In genomic region chr22:50473855-50474671, GRCh38 we compare ENCODE assay signal across 1 cellular context.
TF ChIP-seq lines count a peak whose summit lies in the region.

No MANE protein-coding gene starts in this region.

TF ChIP-seq in HepG2, 621 proteins besides CTCF, POLR2A, EP300 and RAD21 (continued from another document and continues in another):
- peak; percentile 48; the same call in 1 of the 2 replicates for TF ChIP-seq ZMYM3 (CRISPR knock-in tag; IDR thresholded peaks at IDR 0.05)
- no peak for TF ChIP-seq PBX2 (CRISPR knock-in tag; IDR thresholded peaks at IDR 0.05)
- TF ChIP-seq E2F1 (CRISPR knock-in tag; IDR thresholded peaks at IDR 0.05), result no peak
- no peak for TF ChIP-seq NAIF1 (CRISPR knock-in tag; IDR thresholded peaks at IDR 0.05; ENCODE audit: borderline replicate concordance)
- 0 out of 2 replicates have a peak, but pooled peaks have one; percentile 37 for TF ChIP-seq HIVEP1 (CRISPR knock-in tag; IDR thresholded peaks at IDR 0.05)
- no peak for TF ChIP-seq TEAD3 (CRISPR knock-in tag; optimal IDR thresholded peaks at IDR 0.05; ENCODE audit: borderline replicate concordance)
- TF ChIP-seq ZBTB26 (CRISPR knock-in tag; IDR thresholded peaks at IDR 0.05; ENCODE audit: borderline replicate concordance), result no peak
- 0 out of 2 replicates have a peak, but pooled peaks have one; percentile 58 for TF ChIP-seq ETS1 (CRISPR knock-in tag; IDR thresholded peaks at IDR 0.05)
- TF ChIP-seq MTERF4 (CRISPR knock-in tag; IDR thresholded peaks at IDR 0.05), result no peak
- no peak for TF ChIP-seq ZNF878 (CRISPR knock-in tag; IDR thresholded peaks at IDR 0.05)
- peak; percentile 51; the same call in 1 of the 2 replicates for TF ChIP-seq MXD1 (CRISPR knock-in tag; IDR thresholded peaks at IDR 0.05)
- no peak for TF ChIP-seq TP53 (CRISPR knock-in tag; conservative IDR thresholded peaks at IDR 0.05)
- TF ChIP-seq AHDC1 (CRISPR knock-in tag; IDR thresholded peaks at IDR 0.05; ENCODE audit: borderline replicate concordance), result no peak
- TF ChIP-seq ARID5B (CRISPR knock-in tag; IDR thresholded peaks at IDR 0.05), result no peak
- no peak for TF ChIP-seq BCL3 (CRISPR knock-in tag; IDR thresholded peaks at IDR 0.05)
- TF ChIP-seq ZNF883 (CRISPR knock-in tag; IDR thresholded peaks at IDR 0.05; ENCODE audit: not compliant biosample characterization), result no peak
- no peak for TF ChIP-seq CREBL2 (CRISPR knock-in tag; IDR thresholded peaks at IDR 0.05; ENCODE audit: borderline replicate concordance)
- no peak; the same call in 1 of the 2 replicates for TF ChIP-seq ZNF274 (CRISPR knock-in tag; IDR thresholded peaks at IDR 0.05)
- no peak; the same call in 1 of the 2 replicates for TF ChIP-seq ZBTB20 (CRISPR knock-in tag; IDR thresholded peaks at IDR 0.05; ENCODE audit: borderline replicate concordance, low read depth)
- TF ChIP-seq ZSCAN12 (CRISPR knock-in tag; IDR thresholded peaks at IDR 0.05), result no peak
- no peak for TF ChIP-seq MTA1 (CRISPR knock-in tag; IDR thresholded peaks at IDR 0.05; ENCODE audit: borderline replicate concordance)
- TF ChIP-seq ZNF350 (CRISPR knock-in tag; IDR thresholded peaks at IDR 0.05; ENCODE audit: borderline replicate concordance, low read depth), result no peak
- TF ChIP-seq TCF7L2 (IDR thresholded peaks at IDR 0.05; ENCODE audit: low read depth, low read length), result no peak
- no peak for TF ChIP-seq NR0B2 (CRISPR knock-in tag; IDR thresholded peaks at IDR 0.05)
- TF ChIP-seq PLRG1 (conservative IDR thresholded peaks at IDR 0.05), result no peak
- TF ChIP-seq MLLT10 (CRISPR knock-in tag; IDR thresholded peaks at IDR 0.05), result no peak
- TF ChIP-seq NFKB2 (CRISPR knock-in tag; IDR thresholded peaks at IDR 0.05; ENCODE audit: borderline replicate concordance), result no peak; the same call in 1 of the 2 replicates
- 0 out of 2 replicates have a peak, but pooled peaks have one; percentile 10 for TF ChIP-seq YEATS4 (CRISPR knock-in tag; IDR thresholded peaks at IDR 0.05; ENCODE audit: borderline replicate concordance)
- no peak for TF ChIP-seq ZNF775 (CRISPR knock-in tag; IDR thresholded peaks at IDR 0.05; ENCODE audit: borderline replicate concordance)
- TF ChIP-seq ZNF460 (CRISPR knock-in tag; IDR thresholded peaks at IDR 0.05; ENCODE audit: borderline replicate concordance), result no peak
- peak; percentile 17; the same call in 1 of the 2 replicates for TF ChIP-seq MAX (IDR thresholded peaks at IDR 0.05)
- no peak for TF ChIP-seq SMARCC2 (IDR thresholded peaks at IDR 0.05)
- TF ChIP-seq RFXAP (CRISPR knock-in tag; IDR thresholded peaks at IDR 0.05; ENCODE audit: borderline replicate concordance), result no peak
- TF ChIP-seq ZNF17 (CRISPR knock-in tag; IDR thresholded peaks at IDR 0.05), result no peak
- no peak for TF ChIP-seq ZNF577 (CRISPR knock-in tag; IDR thresholded peaks at IDR 0.05; ENCODE audit: borderline replicate concordance, low read depth)
- TF ChIP-seq ISX (CRISPR knock-in tag; conservative IDR thresholded peaks at IDR 0.05), result no peak
- TF ChIP-seq ZNF710 (CRISPR knock-in tag; IDR thresholded peaks at IDR 0.05; ENCODE audit: borderline replicate concordance), result no peak
- no peak for TF ChIP-seq ZNF296 (CRISPR knock-in tag; conservative IDR thresholded peaks at IDR 0.05)
- no peak for TF ChIP-seq PAWR (CRISPR knock-in tag; IDR thresholded peaks at IDR 0.05; ENCODE audit: borderline replicate concordance)
- no peak for TF ChIP-seq JUN (CRISPR knock-in tag; IDR thresholded peaks at IDR 0.05)
- TF ChIP-seq TARDBP (CRISPR knock-in tag; IDR thresholded peaks at IDR 0.05), result no peak
